ENCODE assay signal across 1 cellular context in genomic region chrX:24350217-24350616, GRCh38.
TF ChIP-seq lines count a peak whose summit lies in the region.

No MANE protein-coding gene starts in this region.

TF ChIP-seq in IMR-90, 13 proteins besides CTCF, POLR2A, EP300 and RAD21:
- TF ChIP-seq FOS (IDR thresholded peaks at IDR 0.05; ENCODE audit: low read depth, low read length) (no peak), BHLHE40 (IDR thresholded peaks at IDR 0.05; ENCODE audit: low read depth, low read length) (no peak), RCOR1 (IDR thresholded peaks at IDR 0.05; ENCODE audit: insufficient replicate concordance, low read length) (no peak)
